Comparison of ENCODE assay signal across 1 cellular context in genomic region chr17:43994272-43995149, GRCh38.
A peak's percentile ranks its signal among the peaks of the same experiment; 100 is the strongest.
TF ChIP-seq lines count a peak whose summit lies in the region.

No MANE protein-coding gene starts in this region.

TF ChIP-seq in HEK293, 187 proteins besides CTCF, POLR2A, EP300 and RAD21 (continued from another document):
- TF ChIP-seq PATZ1 (tag by site-specific recombination; IDR thresholded peaks at IDR 0.05) (peak; percentile 40; the same call in 1 of the 2 replicates), KLF8 (tag by site-specific recombination; IDR thresholded peaks at IDR 0.05) (peak; percentile 39; the same call in 1 of the 2 replicates), ZNF514 (tag by site-specific recombination; IDR thresholded peaks at IDR 0.05) (no peak), ZBTB10 (tag by site-specific recombination; IDR thresholded peaks at IDR 0.05) (peak; percentile 52; the same call in 1 of the 2 replicates), ZNF580 (tag by site-specific recombination; IDR thresholded peaks at IDR 0.05) (peak; percentile 90), ZSCAN30 (tag by site-specific recombination; IDR thresholded peaks at IDR 0.05) (peak; percentile 86), KLF1 (tag by site-specific recombination; IDR thresholded peaks at IDR 0.05) (peak; percentile 54), ZNF324 (tag by site-specific recombination; IDR thresholded peaks at IDR 0.05) (no peak), PRDM1 (tag by site-specific recombination; IDR thresholded peaks at IDR 0.05) (0 out of 2 replicates have a peak, but pooled peaks have one; percentile 8), ZBTB20 (tag by site-specific recombination; IDR thresholded peaks at IDR 0.05) (peak; percentile 38; the same call in 1 of the 2 replicates), ZNF2 (tag by site-specific recombination; IDR thresholded peaks at IDR 0.05) (peak; percentile 49; the same call in 1 of the 2 replicates), ZBTB17 (tag by site-specific recombination; IDR thresholded peaks at IDR 0.05) (peak; percentile 19; the same call in 1 of the 2 replicates), ZNF777 (tag by site-specific recombination; IDR thresholded peaks at IDR 0.05; ENCODE audit: borderline replicate concordance) (no peak), ZNF501 (tag by site-specific recombination; IDR thresholded peaks at IDR 0.05) (0 out of 2 replicates have a peak, but pooled peaks have one; percentile 42), WT1 (tag by site-specific recombination; IDR thresholded peaks at IDR 0.05) (0 out of 2 replicates have a peak, but pooled peaks have one; percentile 47), ZNF843 (tag by site-specific recombination; IDR thresholded peaks at IDR 0.05) (0 out of 2 replicates have a peak, but pooled peaks have one; percentile 31), RBAK (tag by site-specific recombination; IDR thresholded peaks at IDR 0.05) (no peak), ZBTB48 (tag by site-specific recombination; IDR thresholded peaks at IDR 0.05) (peak; percentile 62), GLIS2 (tag by site-specific recombination; IDR thresholded peaks at IDR 0.05) (peak; percentile 87), ZIC2 (tag by site-specific recombination; IDR thresholded peaks at IDR 0.05) (peak; percentile 81), HOXD13 (CRISPR knock-in tag; IDR thresholded peaks at IDR 0.05; ENCODE audit: borderline replicate concordance) (no peak), ZBTB26 (tag by site-specific recombination; optimal IDR thresholded peaks at IDR 0.05) (peak; percentile 12), ZNF394 (tag by site-specific recombination; IDR thresholded peaks at IDR 0.05; ENCODE audit: borderline replicate concordance) (peak; percentile 17; the same call in 1 of the 2 replicates), ZNF18 (tag by site-specific recombination; IDR thresholded peaks at IDR 0.05) (peak; percentile 82; the same call in 1 of the 2 replicates), PRDM10 (tag by site-specific recombination; IDR thresholded peaks at IDR 0.05) (peak; percentile 84), ZNF24 (tag by site-specific recombination; IDR thresholded peaks at IDR 0.05) (0 out of 2 replicates have a peak, but pooled peaks have one; percentile 31), ZNF654 (tag by site-specific recombination; IDR thresholded peaks at IDR 0.05; ENCODE audit: low read depth) (peak; percentile 85), ZNF768 (tag by site-specific recombination; IDR thresholded peaks at IDR 0.05) (no peak), ZFP69B (tag by site-specific recombination; IDR thresholded peaks at IDR 0.05) (peak; percentile 80), SALL2 (tag by site-specific recombination; IDR thresholded peaks at IDR 0.05; ENCODE audit: borderline replicate concordance) (no peak)
TF ChIP-seq in HEK293: peak in this region for 33.
